Comparison of ENCODE assay signal across 32 cellular contexts in the genomic region with DNA sequence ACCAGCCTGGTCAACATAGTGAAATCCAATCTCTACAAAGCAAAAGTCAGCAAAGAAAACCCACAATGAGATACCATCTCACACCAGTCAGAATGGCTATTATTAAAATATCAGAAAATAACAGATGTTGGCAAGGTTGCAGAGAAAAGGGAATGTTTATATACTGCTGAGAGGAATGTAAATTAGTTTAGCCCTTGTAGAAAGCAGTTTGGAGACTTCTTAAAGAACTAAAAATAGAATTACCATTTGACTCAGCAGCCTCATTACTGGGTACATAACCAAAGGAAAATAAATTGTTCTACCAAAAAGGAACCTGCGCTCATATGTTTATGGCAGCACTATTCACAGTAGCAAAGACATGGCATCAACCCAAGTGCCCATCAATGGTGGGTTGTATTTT. TPM values are rescaled to one million over a fixed set of nuclear protein-coding genes. Genes with fewer than 3 reads are reported as not detected.
DNase-seq lines count a peak whose midpoint lies in the region; ATAC-seq and TF ChIP-seq lines count a peak whose summit lies in the region.
"Had no signal": no experiment of that assay in that cellular context is flagged by ENCODE, and none has a peak within 500 bp of the region (broad histone marks: within the 10 kb centered on the region; RNA-seq: fewer than 3 reads in every experiment).

No MANE protein-coding gene starts in this region.

- H3K9ac ChIP-seq in endodermal cell (ENCODE audit: extremely low read depth, low read length, poor library complexity, severe bottlenecking), result no peak overlapping the region
- H3K9ac ChIP-seq: BLaER1 had no signal

- no peaks in the 10 kb centered on the region for H3K27me3 Mint-ChIP-seq in endodermal cell (ENCODE audit: insufficient read depth)
- H3K27me3 Mint-ChIP-seq: CD4-positive, CD25-positive, alpha-beta regulatory T cell had no signal

- H3K4me3 Mint-ChIP-seq in endodermal cell, result no peak overlapping the region
- H3K4me3 Mint-ChIP-seq: CD4-positive, CD25-positive, alpha-beta regulatory T cell had no signal

- no peaks in the 10 kb centered on the region for H3K36me3 Mint-ChIP-seq in endodermal cell (ENCODE audit: low read depth)
- H3K36me3 Mint-ChIP-seq: CD4-positive, CD25-positive, alpha-beta regulatory T cell had no signal

- H3K4me1 ChIP-seq in endodermal cell (ENCODE audit: control insufficient read depth, insufficient read depth, low read length), result no peaks in the 10 kb centered on the region
- H3K4me1 ChIP-seq in SJCRH30, result no peaks in the 10 kb centered on the region

- H3K27ac ChIP-seq in endodermal cell (ENCODE audit: low read depth, low read length), result no peak overlapping the region
- no peak overlapping the region for H3K27ac ChIP-seq in SJCRH30
- H3K27ac ChIP-seq: BLaER1, SJSA1 had no signal

- DNase-seq in GM04503 (ENCODE audit: low read depth) (peak; percentile 35), M059J (ENCODE audit: low read depth) (peak; percentile 54), fibroblast of peridontal ligament (ENCODE audit: extremely low read depth) (peak; percentile 64), retina (no peak), endodermal cell (no peak), SJCRH30 (no peak)
- DNase-seq: CD4-positive, CD25-positive, alpha-beta regulatory T cell; DMS153; DND-41; GOT3; Kasumi-1; MV-4-11; NCI-H1105; NCI-H1436 treated with DMSO at 0.1 percent for 48 hours; NCI-H1930; NCI-H2107; NCI-H446 treated with DMSO at 0.1 percent for 48 hours; NCI-H526; NCI-H82; NK-92 treated with Interleukin-12 subunit alpha and Interleukin-12 subunit beta, amount 100 ng/mL, for 24 hours; PC-3 had no signal

- H3K9me3 Mint-ChIP-seq in endodermal cell, result no peaks in the 10 kb centered on the region

- no peaks in the 10 kb centered on the region for H3K4me1 Mint-ChIP-seq in endodermal cell

- WGBS in endodermal cell (ENCODE audit: insufficient coverage in 1 of 2, insufficient read length in 1 of 2), 2 experiments, result 93 to 100% methylated on average over 1 of the region's 1 CpG

- TF ChIP-seq CTCF in endodermal cell (conservative IDR thresholded peaks at IDR 0.05), result no peak

- no peak overlapping the region for H3K4me3 ChIP-seq in endodermal cell (ENCODE audit: low read length)
- H3K4me3 ChIP-seq in SJCRH30, result no peak overlapping the region
- H3K4me3 ChIP-seq: BLaER1, K562, SJSA1 had no signal

- ATAC-seq in GM19351 (IDR thresholded peaks at IDR 0.05; ENCODE audit: unreplicated experiment), result no peak
- ATAC-seq: HCT116, HepG2, K562, PC-3, Right ventricle myocardium inferior had no signal

- no peak overlapping the region for H3K27ac Mint-ChIP-seq in endodermal cell
- H3K27ac Mint-ChIP-seq: CD4-positive, CD25-positive, alpha-beta regulatory T cell had no signal

- no peaks in the 10 kb centered on the region for H3K27me3 ChIP-seq in endodermal cell (ENCODE audit: control insufficient read depth, insufficient read depth, low read length, poor library complexity, severe bottlenecking)
- no peaks in the 10 kb centered on the region for H3K27me3 ChIP-seq in SJCRH30
- H3K27me3 ChIP-seq: BLaER1, SJSA1 had no signal

- H3K36me3 ChIP-seq in endodermal cell (ENCODE audit: control insufficient read depth, insufficient read depth, low read length), result no peaks in the 10 kb centered on the region
- H3K36me3 ChIP-seq in SJCRH30, result no peaks in the 10 kb centered on the region
- H3K36me3 ChIP-seq: BLaER1, SJSA1 had no signal

- H3K9me3 ChIP-seq in endodermal cell (ENCODE audit: control insufficient read depth, low read length) (peaks cover 5% of the 10 kb centered on the region), SJCRH30 (replicated peaks) (no peaks in the 10 kb centered on the region)

RNA-seq across cellular contexts. Expression of a gene that starts 16.7 kb away (rescaled TPM):
- not detected in 2 replicates for total RNA-seq in M059J (2014; rRNA removed; shearing (Covaris generic))
- not detected for total RNA-seq in endodermal cell
- polyA plus RNA-seq in endodermal cell (2013, experiment 1 of 2), result 0.07 TPM
- 0.08 TPM for polyA plus RNA-seq in endodermal cell (2013, experiment 2 of 2)
- total RNA-seq in SJCRH30 (2014; rRNA removed; shearing (Covaris generic)), result not detected in 2 replicates
- total RNA-seq: G401, HT1080, K562, MCF 10A, PC-3, Right ventricle myocardium inferior, RPMI7951, SJSA1 had no signal
- polyA plus RNA-seq: K562 had no signal

Comparison
In these comparisons a context has a peak if more than half of its experiments do, and no peak if none do; other contexts are left out.
1. DNase-seq: peak in GM04503 (single experiment), M059J (single experiment) and fibroblast of peridontal ligament (single experiment); none in retina (single experiment), endodermal cell (single experiment) and SJCRH30 (0 of 2).